ENCODE assay signal across 26 cellular contexts in genomic region chr17:75814021-75814395, GRCh38.
"Had no signal": no experiment of that assay in that cellular context is flagged by ENCODE, and none has a peak within 500 bp of the region (broad histone marks: within the 10 kb centered on the region; RNA-seq: fewer than 3 reads in every experiment).

No MANE protein-coding gene starts in this region.

- H3K27ac ChIP-seq: coronary artery, hepatocyte, lower lobe of right lung, ovary, suprapubic skin, transverse colon, upper lobe of right lung, uterus had no signal

- DNase-seq: dermis blood vessel endothelial cell; effector memory CD8-positive, alpha-beta T cell; head of caudate nucleus; left colon; left ventricle myocardium superior; lower lobe of right lung; nephron progenitor cell; occipital lobe; stimulated activated CD4-positive, alpha-beta T cell treated with anti-CD3 and anti-CD28 coated beads, Interleukin-12 subunit alpha, Interleukin-12 subunit beta, amount 100 ng/mL, for 4 hours; stimulated activated CD4-positive, alpha-beta T cell treated with anti-CD3 and anti-CD28 coated beads, Interleukin-1b, Interleukin-23, amount 100 ng/mL, for 48 hours; stimulated activated CD4-positive, alpha-beta T cell treated with anti-CD3 and anti-CD28 coated beads, Interleukin-4, amount 100 ng/mL, for 1 hour; stimulated activated CD8-positive, alpha-beta memory T cell treated with anti-CD3 and anti-CD28 coated beads, Interleukin-4, amount 100 ng/mL, for 48 hours; stimulated activated naive CD4-positive, alpha-beta T cell; stimulated activated naive CD8-positive, alpha-beta T cell treated with anti-CD3 and anti-CD28 coated beads, Interleukin-15, amount 100 ng/mL, for 72 hours; transverse colon; upper lobe of right lung; uterus had no signal

- H3K4me3 ChIP-seq: coronary artery, hepatocyte, lower lobe of right lung, ovary, smooth muscle cell, suprapubic skin, transverse colon, upper lobe of right lung, uterus had no signal

- FAIRE-seq: endometrium, frontal cortex had no signal

- ATAC-seq: effector memory CD8-positive, alpha-beta T cell; left colon; left ventricle myocardium superior; lower lobe of right lung; naive thymus-derived CD8-positive, alpha-beta T cell; sciatic nerve; stimulated activated naive CD8-positive, alpha-beta T cell treated with anti-CD3 and anti-CD28 coated beads, Interleukin-15, amount 100 ng/mL, for 72 hours; upper lobe of right lung had no signal

- H3K4me2 ChIP-seq: hepatocyte, smooth muscle cell had no signal

- H3K9me3 ChIP-seq: lower lobe of right lung, ovary, suprapubic skin, transverse colon, upper lobe of right lung, uterus had no signal

- H3K79me2 ChIP-seq: hepatocyte had no signal

- H2AFZ ChIP-seq: hepatocyte had no signal

- H3K27me3 ChIP-seq: hepatocyte, ovary, suprapubic skin, transverse colon, upper lobe of right lung, uterus had no signal

- H3K36me3 ChIP-seq: ovary, uterus had no signal

- H3K4me1 ChIP-seq: transverse colon, upper lobe of right lung had no signal
